In the genomic region with DNA sequence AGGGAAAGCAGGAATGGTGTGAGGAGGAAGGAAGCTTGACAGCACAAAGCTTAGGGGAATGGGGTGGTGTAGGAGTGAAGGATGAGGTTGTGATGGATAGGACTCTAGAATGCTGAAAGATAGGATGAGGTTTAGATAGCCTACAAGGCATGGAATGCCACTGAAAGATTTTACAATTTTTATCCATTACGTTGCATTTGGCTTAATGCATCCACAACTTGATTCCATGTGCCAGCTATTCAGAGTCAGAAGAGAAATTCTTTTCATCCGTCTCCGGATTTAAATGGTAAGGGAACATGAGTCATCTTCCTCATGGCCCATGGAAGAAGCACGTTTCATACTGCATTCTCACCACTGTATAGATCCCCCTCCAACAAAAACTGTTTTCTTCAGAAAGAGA, we compare ENCODE assay signal across 16 cellular contexts.
DNase-seq lines count a peak whose midpoint lies in the region; ATAC-seq, FAIRE-seq and TF ChIP-seq lines count a peak whose summit lies in the region.
"Had no signal": no experiment of that assay in that cellular context is flagged by ENCODE, and none has a peak within 500 bp of the region (broad histone marks: within the 10 kb centered on the region; RNA-seq: fewer than 3 reads in every experiment).

No MANE protein-coding gene starts in this region.

- CTCF ChIA-PET in MCF 10A (lab: Yijun Ruan, JAX) (interaction anchor here (0.6 to 2.3 kb wide), 4 partner anchors 19 to 240 kb away, joined by 3 to 8 read pairs (median 4); no protein-coding TSS in a partner anchor), Caco-2 (lab: Charles Lee) (interaction anchor here (0.5 kb wide), 1 partner anchor 21 kb away, joined by 3 read pairs; no protein-coding TSS in a partner anchor)

- no TSS peak for BruUV-seq in MCF 10A (replicated peaks; lab: Mats Ljungman, UMichigan)
- BruUV-seq in Caco-2 (replicated peaks; lab: Mats Ljungman, UMichigan) = no TSS peak

- no peak for ATAC-seq in HG02870 (IDR thresholded peaks at IDR 0.05; ENCODE audit: unreplicated experiment)
- ATAC-seq in activated naive CD4-positive, alpha-beta T cell treated with anti-CD3 and anti-CD28 coated beads, Interleukin-2, amount 50 U/mL, for 72 hours = no peak
- ATAC-seq: sciatic nerve; stimulated activated naive B cell treated with anti-CD40 and anti-IgM and Interleukin-4, amounts not matched to agents 10 μg/mL and 1 μg/mL and 100 μg/mL, for 72 hours; WTC11 had no signal

- H3K27me3 Mint-ChIP-seq in MCF 10A (ENCODE audit: insufficient read depth, unreplicated experiment) (no peaks in the 10 kb centered on the region), astrocyte (ENCODE audit: low read depth, unreplicated experiment) (no peaks in the 10 kb centered on the region), Caco-2 (ENCODE audit: insufficient read depth, unreplicated experiment) (no peaks in the 10 kb centered on the region)
- H3K27me3 Mint-ChIP-seq: stimulated activated naive B cell treated with anti-CD40 and anti-IgM and Interleukin-4, amounts not matched to agents 10 μg/mL and 1 μg/mL and 100 μg/mL, for 72 hours had no signal

- no peak overlapping the region for H3K4me3 ChIP-seq in breast epithelium
- H3K4me3 ChIP-seq in astrocyte (ENCODE audit: insufficient read depth, low read depth, low read length) = no peak overlapping the region
- H3K4me3 ChIP-seq in fibroblast of the aortic adventitia (ENCODE audit: low read depth, low read length) = no peak overlapping the region
- no peak overlapping the region for H3K4me3 ChIP-seq in uterus
- H3K4me3 ChIP-seq in Caco-2 (ENCODE audit: low read depth, low read length) = no peak overlapping the region
- H3K4me3 ChIP-seq: lung, neural progenitor cell had no signal

- peaks cover 9% of the 10 kb centered on the region for H3K4me1 Mint-ChIP-seq in MCF 10A (ENCODE audit: insufficient read depth, unreplicated experiment)
- H3K4me1 Mint-ChIP-seq in astrocyte (ENCODE audit: low read depth, unreplicated experiment) = peaks cover 9% of the 10 kb centered on the region
- peaks cover under 1% of the 10 kb centered on the region for H3K4me1 Mint-ChIP-seq in Caco-2 (ENCODE audit: low read depth, unreplicated experiment)
- H3K4me1 Mint-ChIP-seq: stimulated activated naive B cell treated with anti-CD40 and anti-IgM and Interleukin-4, amounts not matched to agents 10 μg/mL and 1 μg/mL and 100 μg/mL, for 72 hours; WTC11 had no signal

- no peak overlapping the region for H2AFZ ChIP-seq in astrocyte (ENCODE audit: low read depth, low read length)
- H2AFZ ChIP-seq: neural progenitor cell had no signal

- intact Hi-C loops in MCF 10A (cut with micrococcal nuclease) = no loop called here
- intact Hi-C loops in breast epithelium (cut with DNase I; ENCODE audit: low total_unique reads) = no loop called here
- intact Hi-C loops in uterus (cut with DNase I; ENCODE audit: low total_unique reads) = no loop called here
- intact Hi-C loops in Caco-2 (cut with micrococcal nuclease; ENCODE audit: unreplicated experiment) = no loop called here

- POLR2A ChIA-PET in MCF 10A (lab: Yijun Ruan, JAX) (no interaction called here), Caco-2 (lab: Charles Lee) (no interaction called here)

- H4K20me1 ChIP-seq in astrocyte (ENCODE audit: insufficient read depth, low read length) = no peaks in the 10 kb centered on the region

- FAIRE-seq in astrocyte (lab: Jason Lieb, UNC) = peak; percentile 94

- H3K27ac ChIP-seq in breast epithelium = no peak overlapping the region
- peak overlapping the region; percentile 34 for H3K27ac ChIP-seq in astrocyte (ENCODE audit: low read depth, low read length)
- H3K27ac ChIP-seq in uterus = no peak overlapping the region
- H3K27ac ChIP-seq: 22Rv1, neural progenitor cell had no signal

- H3K27ac Mint-ChIP-seq in MCF 10A (ENCODE audit: low read depth, unreplicated experiment) (no peak overlapping the region), astrocyte (ENCODE audit: unreplicated experiment) (no peak overlapping the region), Caco-2 (ENCODE audit: unreplicated experiment) (no peak overlapping the region)
- H3K27ac Mint-ChIP-seq in activated naive CD4-positive, alpha-beta T cell treated with anti-CD3 and anti-CD28 coated beads, Interleukin-2, amount 50 U/mL, for 72 hours = no peak overlapping the region
- H3K27ac Mint-ChIP-seq: neural progenitor cell; stimulated activated naive B cell treated with anti-CD40 and anti-IgM and Interleukin-4, amounts not matched to agents 10 μg/mL and 1 μg/mL and 100 μg/mL, for 72 hours; WTC11 had no signal

- no peak for TF ChIP-seq POLR2A in breast epithelium (IDR thresholded peaks at IDR 0.05)
- TF ChIP-seq POLR2A in uterus (IDR thresholded peaks at IDR 0.05) = no peak

- H3K27me3 ChIP-seq in breast epithelium (no peaks in the 10 kb centered on the region), astrocyte (ENCODE audit: insufficient read depth, low read length) (no peaks in the 10 kb centered on the region), uterus (no peaks in the 10 kb centered on the region), Caco-2 (replicated peaks; ENCODE audit: control insufficient read depth, insufficient read depth, low read length) (no peaks in the 10 kb centered on the region)
- H3K27me3 ChIP-seq: neural progenitor cell had no signal

- H3K4me1 ChIP-seq in breast epithelium (no peaks in the 10 kb centered on the region), astrocyte (ENCODE audit: insufficient read depth, low read length) (peaks cover 8% of the 10 kb centered on the region), uterus (no peaks in the 10 kb centered on the region), Caco-2 (peaks cover 4% of the 10 kb centered on the region; the same call in 1 of the 2 replicates)
- H3K4me1 ChIP-seq: neural progenitor cell had no signal

- H3K36me3 Mint-ChIP-seq in MCF 10A (ENCODE audit: insufficient read depth, unreplicated experiment) (no peaks in the 10 kb centered on the region), astrocyte (ENCODE audit: low read depth, unreplicated experiment) (peaks cover 5% of the 10 kb centered on the region), Caco-2 (ENCODE audit: insufficient read depth, unreplicated experiment) (peaks cover 5% of the 10 kb centered on the region)
- H3K36me3 Mint-ChIP-seq in activated naive CD4-positive, alpha-beta T cell treated with anti-CD3 and anti-CD28 coated beads, Interleukin-2, amount 50 U/mL, for 72 hours = peaks cover 8 to 29% of the 10 kb centered on the region in 2 donors
- H3K36me3 Mint-ChIP-seq: neural progenitor cell, WTC11 had no signal

- H3K4me3 Mint-ChIP-seq in MCF 10A (ENCODE audit: unreplicated experiment) = no peak overlapping the region
- H3K4me3 Mint-ChIP-seq in astrocyte (ENCODE audit: unreplicated experiment) = no peak overlapping the region
- no peak overlapping the region for H3K4me3 Mint-ChIP-seq in Caco-2 (ENCODE audit: unreplicated experiment)
- H3K4me3 Mint-ChIP-seq: neural progenitor cell; stimulated activated naive B cell treated with anti-CD40 and anti-IgM and Interleukin-4, amounts not matched to agents 10 μg/mL and 1 μg/mL and 100 μg/mL, for 72 hours; WTC11 had no signal

- no peaks in the 10 kb centered on the region for H3K79me2 ChIP-seq in astrocyte (ENCODE audit: insufficient read depth, low read length)

- H3K36me3 ChIP-seq in breast epithelium (no peaks in the 10 kb centered on the region), astrocyte (ENCODE audit: insufficient read depth, low read length) (no peaks in the 10 kb centered on the region), uterus (no peaks in the 10 kb centered on the region), Caco-2 (ENCODE audit: control insufficient read depth, insufficient read depth, low read length) (no peaks in the 10 kb centered on the region)
- H3K36me3 ChIP-seq: neural progenitor cell had no signal

- H3K9me3 Mint-ChIP-seq in MCF 10A (ENCODE audit: unreplicated experiment) = peaks cover 8% of the 10 kb centered on the region
- H3K9me3 Mint-ChIP-seq in astrocyte (ENCODE audit: unreplicated experiment) = peaks cover 1% of the 10 kb centered on the region
- H3K9me3 Mint-ChIP-seq in activated naive CD4-positive, alpha-beta T cell treated with anti-CD3 and anti-CD28 coated beads, Interleukin-2, amount 50 U/mL, for 72 hours = peaks cover 10 to 11% of the 10 kb centered on the region in 2 donors
- peaks cover 14% of the 10 kb centered on the region for H3K9me3 Mint-ChIP-seq in Caco-2 (ENCODE audit: unreplicated experiment)
- H3K9me3 Mint-ChIP-seq: WTC11 had no signal

- H3K4me2 ChIP-seq in astrocyte (ENCODE audit: low read length) = peak overlapping the region; percentile 15
- H3K4me2 ChIP-seq: neural progenitor cell had no signal

- H3K9me3 ChIP-seq in breast epithelium = no peaks in the 10 kb centered on the region
- H3K9me3 ChIP-seq in astrocyte (ENCODE audit: insufficient read depth, low read depth, low read length) = peaks cover 3% of the 10 kb centered on the region
- H3K9me3 ChIP-seq in uterus = no peaks in the 10 kb centered on the region
- no peaks in the 10 kb centered on the region; the same call in 1 of the 2 replicates for H3K9me3 ChIP-seq in Caco-2

- DNase-seq in MCF 10A (ENCODE audit: unreplicated experiment) (peak; percentile 35), breast epithelium (ENCODE audit: low spot score in 2 of 2) (no peak), astrocyte (ENCODE audit: low read depth) (peak; percentile 72), fibroblast of the aortic adventitia (ENCODE audit: low read depth) (peak; percentile 75), uterus (no peak), Caco-2 (no peak)
- DNase-seq in activated naive CD4-positive, alpha-beta T cell treated with anti-CD3 and anti-CD28 coated beads, Interleukin-2, amount 50 U/mL, for 72 hours (ENCODE audit: low spot score in 2 of 2) = no peak
- DNase-seq: activated naive CD4-positive, alpha-beta T cell treated with Interleukin-2 at 50 U/mL for 16 hours; Calu3; stimulated activated naive B cell treated with anti-CD40 and anti-IgM and Interleukin-4, amounts not matched to agents 10 μg/mL and 1 μg/mL and 100 μg/mL, for 72 hours had no signal

- TF ChIP-seq CTCF in MCF 10A (IDR thresholded peaks at IDR 0.05; ENCODE audit: unreplicated experiment) (no peak), breast epithelium (IDR thresholded peaks at IDR 0.05) (no peak), astrocyte (IDR thresholded peaks at IDR 0.05; ENCODE audit: insufficient read depth, low read depth, low read length) (no peak), fibroblast of the aortic adventitia (IDR thresholded peaks at IDR 0.05; ENCODE audit: insufficient read depth, low read length) (no peak), uterus (IDR thresholded peaks at IDR 0.05) (no peak), Caco-2 (IDR thresholded peaks at IDR 0.05; ENCODE audit: insufficient read depth in 1 of 2, low read depth in 1 of 2, low read length in 1 of 2, severe bottlenecking in 1 of 2, unreplicated experiment in 1 of 2) (no peak)

- H3K9ac ChIP-seq in astrocyte (ENCODE audit: low read length) = no peak overlapping the region
- H3K9ac ChIP-seq: neural progenitor cell had no signal

Comparison
In these comparisons a context has a peak if more than half of its experiments do, and no peak if none do; other contexts are left out.
1. DNase-seq: peak in MCF 10A (single experiment), astrocyte (single experiment) and fibroblast of the aortic adventitia (single experiment); none in breast epithelium (0 of 2), uterus (0 of 2), activated naive CD4-positive, alpha-beta T cell treated with anti-CD3 and anti-CD28 coated beads, Interleukin-2, amount 50 U/mL, for 72 hours (0 of 2) and Caco-2 (0 of 2).